Comparison of ENCODE assay signal across 8 cellular contexts in the genomic region with DNA sequence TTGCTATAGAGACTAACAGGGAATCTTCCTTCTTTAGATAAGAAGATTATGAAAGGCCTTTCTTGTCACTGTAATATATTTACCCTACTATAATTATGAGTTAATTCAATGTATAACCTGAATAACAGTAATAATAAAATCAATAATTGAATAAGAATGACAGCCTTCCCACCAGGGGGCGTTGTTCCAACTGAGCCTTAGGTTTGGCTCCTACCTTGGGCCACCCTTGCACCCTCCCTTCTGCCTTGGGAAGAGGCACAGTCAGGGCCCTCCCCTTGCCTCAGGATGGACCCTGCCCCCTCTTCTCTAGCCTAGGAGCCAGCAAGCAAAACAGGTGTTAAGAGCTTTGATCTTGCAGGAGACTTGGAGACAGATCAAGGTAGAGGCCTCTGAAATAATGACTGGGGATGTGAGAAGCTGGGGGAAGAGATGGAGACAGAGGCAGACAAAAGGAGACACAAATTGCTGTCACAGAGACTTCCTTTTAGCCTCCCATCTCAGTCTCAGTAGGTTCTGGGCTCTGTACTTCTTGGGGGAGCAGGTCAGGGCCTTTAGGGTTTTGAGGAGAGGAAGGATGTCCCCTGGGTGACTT. TPM values are rescaled to one million over a fixed set of nuclear protein-coding genes. Genes with fewer than 3 reads are reported as not detected.
DNase-seq lines count a peak whose midpoint lies in the region; ATAC-seq and TF ChIP-seq lines count a peak whose summit lies in the region.

No MANE protein-coding gene starts in this region.

- DNase-seq in HT-29 (ENCODE audit: low spot score) (peak; percentile 56), activated T-cell treated with anti-CD3 and anti-CD28 coated beads for 4 hours (peak; percentile 30), kidney epithelial cell (ENCODE audit: low read depth) (no peak), NCI-H2227 treated with DMSO at 0.1 percent for 48 hours (lab: John Stamatoyannopoulos, UW) (no peak), NCI-H526 treated with DMSO at 0.1 percent for 48 hours (lab: John Stamatoyannopoulos, UW) (no peak)

- H3K27ac ChIP-seq in C4-2B: no peak overlapping the region

- H3K36me3 ChIP-seq in kidney epithelial cell (ENCODE audit: control insufficient read depth, insufficient read depth, low read length): no peaks in the 10 kb centered on the region

- H3K4me3 ChIP-seq in kidney epithelial cell (ENCODE audit: low read depth, low read length): no peak overlapping the region

- TF ChIP-seq CTCF in C4-2B (conservative IDR thresholded peaks at IDR 0.05): peak; percentile 72
- peak; percentile 50 for TF ChIP-seq CTCF in kidney epithelial cell (IDR thresholded peaks at IDR 0.05; ENCODE audit: insufficient read depth, low read length, poor library complexity, severe bottlenecking)

- ATAC-seq in HG03097 (IDR thresholded peaks at IDR 0.05; ENCODE audit: low FRiP score, unreplicated experiment) (no peak), GM21825 (IDR thresholded peaks at IDR 0.05; ENCODE audit: unreplicated experiment) (no peak)

- H3K27me3 ChIP-seq in kidney epithelial cell (ENCODE audit: control insufficient read depth, insufficient read depth, low read length): peaks cover 15% of the 10 kb centered on the region

RNA-seq across cellular contexts. Expression of a gene that starts 40.1 kb away (rescaled TPM):
- total RNA-seq in HT-29 (2014; rRNA removed; shearing (Covaris generic)): not detected in 2 replicates
- not detected in 2 replicates for total RNA-seq in kidney epithelial cell

Comparison
In these comparisons a context has a peak if more than half of its experiments do, and no peak if none do; other contexts are left out.
1. DNase-seq: peak in HT-29 (single experiment) and activated T-cell treated with anti-CD3 and anti-CD28 coated beads for 4 hours (single experiment); none in kidney epithelial cell (single experiment), NCI-H2227 treated with DMSO at 0.1 percent for 48 hours (single experiment) and NCI-H526 treated with DMSO at 0.1 percent for 48 hours (single experiment).